ENCODE assay signal across 9 cellular contexts in the genomic region with DNA sequence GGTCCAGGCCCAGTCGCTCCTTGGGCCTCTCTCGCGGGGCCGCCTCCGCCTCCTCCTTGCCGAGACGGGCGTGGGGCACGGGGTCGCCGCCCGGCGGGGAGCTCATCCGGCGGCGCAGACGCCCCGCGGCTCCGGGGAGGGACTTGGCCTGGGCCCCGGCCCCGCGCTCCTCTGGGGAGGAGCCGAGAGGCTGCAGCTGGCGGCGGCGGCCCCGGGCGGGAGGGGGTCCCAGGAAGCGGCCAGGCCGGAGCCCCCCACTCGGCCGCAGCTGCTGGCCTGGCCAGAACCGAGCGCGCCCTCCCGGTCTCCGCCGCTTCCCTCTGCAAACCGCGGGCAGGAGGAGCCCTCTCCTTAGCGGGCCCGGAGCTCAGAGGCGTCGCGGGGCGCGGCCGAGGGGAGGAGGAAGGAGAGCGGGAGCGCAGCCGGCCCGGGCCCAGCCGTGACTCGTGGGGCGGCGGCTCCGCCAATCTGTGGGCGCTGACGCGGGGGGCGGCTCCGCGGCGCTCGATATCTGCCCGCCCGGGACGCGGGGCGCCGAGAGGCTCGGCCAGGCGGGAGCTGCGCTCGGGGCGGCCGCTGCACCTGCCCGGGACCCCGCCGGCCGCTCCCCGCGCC. TPM values are rescaled to one million over a fixed set of nuclear protein-coding genes. Genes with fewer than 3 reads are reported as not detected.
A peak's percentile ranks its signal among the peaks of the same experiment; 100 is the strongest.
DNase-seq lines count a peak whose midpoint lies in the region; ATAC-seq and TF ChIP-seq lines count a peak whose summit lies in the region.
"Had no signal": no experiment of that assay in that cellular context is flagged by ENCODE, and none has a peak within 500 bp of the region (broad histone marks: within the 10 kb centered on the region; RNA-seq: fewer than 3 reads in every experiment).

A gene (plus strand): TSS at position 537 of the 615 bp plus-strand sequence. CDS start 629 bp downstream, outside the sequence.

- H3K4me3 ChIP-seq in RWPE2 (ENCODE audit: severe bottlenecking) (peak within 1 kb of the TSS; percentile 67), thyroid gland (replicated peaks in 1 of 3) (peak within 1 kb of the TSS; percentile 43 to 78 (median 68))

- TF ChIP-seq POLR2A in thyroid gland (IDR thresholded peaks at IDR 0.05) = peak; percentile 50 to 92

- ATAC-seq in RWPE2 (ENCODE audit: low read depth) = peak; percentile 86

- TF ChIP-seq CTCF in RWPE2 (IDR thresholded peaks at IDR 0.05; ENCODE audit: poor library complexity, severe bottlenecking) (no peak), thyroid gland (IDR thresholded peaks at IDR 0.05) (no peak)

- H3K36me3 ChIP-seq in RWPE2 (ENCODE audit: low read depth) (peaks cover 27% of the 10 kb centered on the region), thyroid gland (peaks cover 4 to 14% of the 10 kb centered on the region in 2 donors)

- no peaks in the 10 kb centered on the region for H3K4me1 ChIP-seq in RWPE2 (ENCODE audit: insufficient read depth, poor library complexity, severe bottlenecking)
- H3K4me1 ChIP-seq in thyroid gland = peaks cover 29 to 34% of the 10 kb centered on the region in 2 donors

- DNase-seq in NCI-H2107 (lab: John Stamatoyannopoulos, UW) = peak; percentile 51
- DNase-seq in NCI-H2107 treated with DMSO at 0.1 percent for 48 hours (lab: John Stamatoyannopoulos, UW; ENCODE audit: unreplicated experiment) = no peak
- DNase-seq in RWPE2 (ENCODE audit: low spot score) = no peak
- DNase-seq in amygdala (lab: John Stamatoyannopoulos, UW) = peak; percentile 12 to 93 (median 81)
- peak; percentile 89 for DNase-seq in cardiac septum (ENCODE audit: low spot score)
- peak; percentile 78 for DNase-seq in occipital lobe (lab: John Stamatoyannopoulos, UW)
- DNase-seq in thyroid gland = peak; percentile 85 to 86
- DNase-seq in NCI-H526 treated with DMSO at 0.1 percent for 48 hours (lab: John Stamatoyannopoulos, UW) = no peak

- H3K27me3 ChIP-seq in RWPE2 (ENCODE audit: insufficient read depth, poor library complexity, severe bottlenecking) (no peaks in the 10 kb centered on the region), thyroid gland (no peaks in the 10 kb centered on the region)

- H3K9me3 ChIP-seq in RWPE2 (ENCODE audit: severe bottlenecking) (no peaks in the 10 kb centered on the region), thyroid gland (no peaks in the 10 kb centered on the region)

- intact Hi-C loops in cardiac septum (cut with DNase I) (loop anchor here (2.0 to 5.0 kb wide), 2 partner anchors 40 to 41 kb away; no protein-coding TSS in a partner anchor), thyroid gland (cut with DNase I) (no loop called here)

- H3K27ac ChIP-seq in RWPE2 (ENCODE audit: poor library complexity, severe bottlenecking) (peak within 1 kb of the TSS; percentile 57), thyroid gland (peak within 1 kb of the TSS; percentile 56 to 90 (median 71))
- H3K27ac ChIP-seq: C4-2B had no signal

- WGBS in thyroid gland, 2 donors = 3% methylated on average over 8 of the region's 84 CpGs; no CpG with 5 or more reads in 1 of the 2 donors

RNA-seq across cellular contexts. Expression of the gene that starts here (rescaled TPM):
- total RNA-seq in cardiac septum = 30.2 TPM
- 18.1 TPM for total RNA-seq in occipital lobe
- 10 to 100 TPM; 14.0 to 41.8 (median 23.3) TPM for total RNA-seq in thyroid gland

Comparison
In these comparisons a context has a peak if more than half of its experiments do, and no peak if none do; other contexts are left out.
1. DNase-seq: peak in NCI-H2107 (single experiment), amygdala (56 of 56), cardiac septum (single experiment), occipital lobe (single experiment) and thyroid gland (2 of 2); none in NCI-H2107 treated with DMSO at 0.1 percent for 48 hours (single experiment), RWPE2 (single experiment) and NCI-H526 treated with DMSO at 0.1 percent for 48 hours (single experiment).